In the genomic region with DNA sequence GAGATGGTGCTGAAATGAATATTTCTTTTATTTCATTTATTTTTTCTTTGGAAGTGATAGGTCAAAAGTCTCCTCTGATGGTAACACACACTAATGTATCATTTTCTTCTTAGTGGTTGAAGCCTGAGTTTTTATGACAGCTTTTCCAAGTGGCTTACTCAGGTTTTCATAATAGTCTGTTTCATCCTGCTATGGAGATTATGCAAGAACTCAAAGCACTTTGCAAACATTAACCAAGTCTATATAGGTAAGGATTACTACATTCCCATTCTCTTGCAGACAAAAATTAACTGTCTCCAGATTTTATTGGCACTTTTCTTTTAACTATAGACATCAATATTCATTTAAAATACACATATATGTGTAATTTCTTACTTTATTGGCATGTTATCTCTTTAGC, we compare ENCODE assay signal across 36 cellular contexts.
"Had no signal": no experiment of that assay in that cellular context is flagged by ENCODE, and none has a peak within 500 bp of the region (broad histone marks: within the 10 kb centered on the region; RNA-seq: fewer than 3 reads in every experiment).

No MANE protein-coding gene starts in this region.

- ATAC-seq: activated CD4-positive, CD25-positive, alpha-beta regulatory T cell treated with anti-CD3 and anti-CD28 coated beads, Interleukin-2, amount 50 U/mL, for 24 hours; activated CD8-positive, alpha-beta T cell treated with anti-CD3 and anti-CD28 coated beads for 36 hours; activated naive CD8-positive, alpha-beta T cell treated with anti-CD3 and anti-CD28 coated beads, Interleukin-2, amount 50 U/mL, for 24 hours; activated T-cell treated with anti-CD3 and anti-CD28 coated beads, Interleukin-2, amount 50 U/mL, for 4 hours; activated T-cell treated with anti-CD3 and anti-CD28 coated beads, Interleukin-2, amount 50 U/mL, for 72 hours; activated T-helper 17 cell treated with anti-CD3 and anti-CD28 coated beads, Interleukin-2, amount 50 U/mL, for 72 hours; WTC11 had no signal

- H3K4me1 ChIP-seq: ascending aorta had no signal

- H3K36me3 Mint-ChIP-seq: activated CD4-positive, alpha-beta memory T cell treated with anti-CD3 and anti-CD28 coated beads for 36 hours; activated naive CD4-positive, alpha-beta T cell treated with anti-CD3 and anti-CD28 coated beads, Interleukin-2, amount 10 ng/mL, durations not matched to agents 7 days and 5 days; activated naive CD4-positive, alpha-beta T cell treated with anti-CD3 and anti-CD28 coated beads, Interleukin-2, amount 50 U/mL, for 24 hours; activated naive CD8-positive, alpha-beta T cell; activated naive CD8-positive, alpha-beta T cell treated with anti-CD3 and anti-CD28 coated beads, Interleukin-2, amount 10 ng/mL, durations not matched to agents 7 days and 5 days; brain; WTC11 had no signal

- FAIRE-seq: TTC549 had no signal

- H3K27me3 Mint-ChIP-seq: activated CD4-positive, alpha-beta memory T cell treated with anti-CD3 and anti-CD28 coated beads for 36 hours; activated CD4-positive, alpha-beta T cell treated with anti-CD3 and anti-CD28 coated beads, Interleukin-2, amount 10 ng/mL, durations not matched to agents 24 days and 14 days; activated CD8-positive, alpha-beta T cell treated with anti-CD3 and anti-CD28 coated beads for 36 hours; activated naive CD4-positive, alpha-beta T cell treated with anti-CD3 and anti-CD28 coated beads, Interleukin-2, amount 10 ng/mL, durations not matched to agents 7 days and 5 days; activated naive CD4-positive, alpha-beta T cell treated with anti-CD3 and anti-CD28 coated beads, Interleukin-2, amount 50 U/mL, for 24 hours; activated naive CD8-positive, alpha-beta T cell; activated naive CD8-positive, alpha-beta T cell treated with anti-CD3 and anti-CD28 coated beads, Interleukin-2, amount 10 ng/mL, durations not matched to agents 7 days and 5 days; activated naive CD8-positive, alpha-beta T cell treated with anti-CD3 and anti-CD28 coated beads, Interleukin-2, amount 50 U/mL, for 24 hours; activated T-helper 17 cell treated with anti-CD3 and anti-CD28 coated beads, Interleukin-2, amount 50 U/mL, for 72 hours had no signal

- H3K9me3 Mint-ChIP-seq: activated CD4-positive, alpha-beta T cell treated with anti-CD3 and anti-CD28 coated beads, Interleukin-2, amount 10 ng/mL, durations not matched to agents 24 days and 14 days; activated naive CD4-positive, alpha-beta T cell treated with anti-CD3 and anti-CD28 coated beads, Interleukin-2, amount 10 ng/mL, durations not matched to agents 7 days and 5 days; activated naive CD4-positive, alpha-beta T cell treated with anti-CD3 and anti-CD28 coated beads, Interleukin-2, amount 50 U/mL, for 24 hours; activated naive CD8-positive, alpha-beta T cell treated with anti-CD3 and anti-CD28 coated beads, Interleukin-2, amount 50 U/mL, for 24 hours; activated T-cell treated with anti-CD3 and anti-CD28 coated beads, Interleukin-2, amount 50 U/mL, for 4 hours; activated T-helper 1 cell treated with anti-CD3 and anti-CD28 coated beads, Interleukin-12 subunit alpha, Interleukin-12 subunit beta, Interleukin-2, Interleukin-4 antibody, amounts not matched to agents 30 ng/mL and 10 ng/mL and 1 ng/mL, durations not matched to agents 14 hours and 24 hours and 36 hours; WTC11 had no signal

- H3K9me3 ChIP-seq: ascending aorta had no signal

- H3K27me3 ChIP-seq: ascending aorta had no signal

- H3K4me1 Mint-ChIP-seq: activated CD4-positive, alpha-beta T cell treated with anti-CD3 and anti-CD28 coated beads, Interleukin-2, amount 10 ng/mL, durations not matched to agents 24 days and 14 days; activated naive CD4-positive, alpha-beta T cell treated with anti-CD3 and anti-CD28 coated beads, Interleukin-2, amount 10 ng/mL, durations not matched to agents 7 days and 5 days; activated naive CD4-positive, alpha-beta T cell treated with anti-CD3 and anti-CD28 coated beads, Interleukin-2, amount 50 U/mL, for 24 hours; activated naive CD8-positive, alpha-beta T cell treated with anti-CD3 and anti-CD28 coated beads, Interleukin-2, amount 10 ng/mL, durations not matched to agents 7 days and 5 days; activated naive CD8-positive, alpha-beta T cell treated with anti-CD3 and anti-CD28 coated beads, Interleukin-2, amount 50 U/mL, for 24 hours; activated T-helper 17 cell treated with anti-CD3 and anti-CD28 coated beads, Interleukin-2, amount 50 U/mL, for 72 hours had no signal

- H3K4me3 ChIP-seq: ascending aorta had no signal

- H3K27ac Mint-ChIP-seq: activated CD4-positive, alpha-beta memory T cell treated with anti-CD3 and anti-CD28 coated beads for 36 hours; activated CD4-positive, alpha-beta T cell treated with anti-CD3 and anti-CD28 coated beads, Interleukin-2, amount 10 ng/mL, durations not matched to agents 24 days and 14 days; activated CD8-positive, alpha-beta T cell treated with anti-CD3 and anti-CD28 coated beads for 36 hours; activated naive CD4-positive, alpha-beta T cell treated with anti-CD3 and anti-CD28 coated beads, Interleukin-2, amount 10 ng/mL, durations not matched to agents 7 days and 5 days; activated naive CD4-positive, alpha-beta T cell treated with anti-CD3 and anti-CD28 coated beads, Interleukin-2, amount 50 U/mL, for 24 hours; activated naive CD8-positive, alpha-beta T cell; activated naive CD8-positive, alpha-beta T cell treated with anti-CD3 and anti-CD28 coated beads, Interleukin-2, amount 10 ng/mL, durations not matched to agents 7 days and 5 days; activated naive CD8-positive, alpha-beta T cell treated with anti-CD3 and anti-CD28 coated beads, Interleukin-2, amount 50 U/mL, for 24 hours; activated T-cell treated with anti-CD3 and anti-CD28 coated beads, Interleukin-2, amount 50 U/mL, for 72 hours; activated T-helper 1 cell treated with anti-CD3 and anti-CD28 coated beads, Interleukin-12 subunit alpha, Interleukin-12 subunit beta, Interleukin-2, Interleukin-4 antibody, amounts not matched to agents 30 ng/mL and 10 ng/mL and 1 ng/mL, durations not matched to agents 14 hours and 24 hours and 36 hours; activated T-helper 17 cell treated with anti-CD3 and anti-CD28 coated beads, Interleukin-2, amount 50 U/mL, for 72 hours; brain; T-helper 1 cell treated with Interleukin-12 subunit alpha and Interleukin-12 subunit beta and Interleukin-4 antibody, amounts not matched to agents 30 μg/mL and 1 μg/mL, for 36 hours; T-helper 2 cell treated with Interferon-gamma antibody and Interleukin-4, amounts not matched to agents 5 μg/mL and 100 μg/mL, for 36 hours; WTC11 had no signal

- DNase-seq: activated CD4-positive, alpha-beta memory T cell treated with anti-CD3 and anti-CD28 coated beads for 36 hours; activated CD4-positive, alpha-beta T cell treated with anti-CD3 and anti-CD28 coated beads for 1 hour; activated CD4-positive, alpha-beta T cell treated with anti-CD3 and anti-CD28 coated beads for 4 hours; activated CD4-positive, alpha-beta T cell treated with anti-CD3 and anti-CD28 coated beads, Interleukin-2, amount 10 ng/mL, durations not matched to agents 24 days and 14 days; activated CD4-positive, alpha-beta T cell treated with anti-CD3 and anti-CD28 coated beads, Interleukin-2, amount 50 U/mL, for 1 hour; activated CD4-positive, alpha-beta T cell treated with anti-CD3 and anti-CD28 coated beads, Interleukin-2, amount 50 U/mL, for 4 hours; activated CD4-positive, CD25-positive, alpha-beta regulatory T cell; activated CD8-positive, alpha-beta memory T cell treated with anti-CD3 and anti-CD28 coated beads, Interleukin-2, amount 50 U/mL, for 4 hours; activated CD8-positive, alpha-beta T cell treated with anti-CD3 and anti-CD28 coated beads for 36 hours; activated effector memory CD4-positive, alpha-beta T cell treated with anti-CD3 and anti-CD28 coated beads, Interleukin-2, amount 50 U/mL, for 16 hours; activated naive CD4-positive, alpha-beta T cell treated with anti-CD3 and anti-CD28 coated beads, Interleukin-2, amount 10 ng/mL, durations not matched to agents 7 days and 5 days; activated naive CD4-positive, alpha-beta T cell treated with Interleukin-2 at 50 U/mL for 16 hours; activated naive CD8-positive, alpha-beta T cell treated with anti-CD3 and anti-CD28 coated beads, Interleukin-2, amount 10 ng/mL, durations not matched to agents 7 days and 5 days; activated naive CD8-positive, alpha-beta T cell treated with anti-CD3 and anti-CD28 coated beads, Interleukin-2, amount 50 U/mL, for 24 hours; activated T-cell treated with anti-CD3 and anti-CD28 coated beads for 4 hours; activated T-cell treated with anti-CD3 and anti-CD28 coated beads, Interleukin-2, amount 50 U/mL, for 1 hour; activated T-cell treated with anti-CD3 and anti-CD28 coated beads, Interleukin-2, amount 50 U/mL, for 4 hours; activated T-cell treated with anti-CD3 and anti-CD28 coated beads, Interleukin-2, amount 50 U/mL, for 72 hours; amygdala; anterior cingulate cortex; central memory CD4-positive, alpha-beta T cell; T-helper 1 cell; T-helper 2 cell; T-helper 9 cell had no signal

- H3K36me3 ChIP-seq: ascending aorta had no signal

- H3K27ac ChIP-seq: ascending aorta, VCaP had no signal

- H3K4me3 Mint-ChIP-seq: activated CD4-positive, alpha-beta memory T cell treated with anti-CD3 and anti-CD28 coated beads for 36 hours; activated CD4-positive, alpha-beta T cell treated with anti-CD3 and anti-CD28 coated beads, Interleukin-2, amount 10 ng/mL, durations not matched to agents 24 days and 14 days; activated CD8-positive, alpha-beta T cell treated with anti-CD3 and anti-CD28 coated beads for 36 hours; activated naive CD4-positive, alpha-beta T cell treated with anti-CD3 and anti-CD28 coated beads, Interleukin-2, amount 10 ng/mL, durations not matched to agents 7 days and 5 days; activated naive CD4-positive, alpha-beta T cell treated with anti-CD3 and anti-CD28 coated beads, Interleukin-2, amount 50 U/mL, for 24 hours; activated naive CD8-positive, alpha-beta T cell; activated naive CD8-positive, alpha-beta T cell treated with anti-CD3 and anti-CD28 coated beads, Interleukin-2, amount 10 ng/mL, durations not matched to agents 7 days and 5 days; activated naive CD8-positive, alpha-beta T cell treated with anti-CD3 and anti-CD28 coated beads, Interleukin-2, amount 50 U/mL, for 24 hours; activated T-cell treated with anti-CD3 and anti-CD28 coated beads, Interleukin-2, amount 50 U/mL, for 4 hours; activated T-cell treated with anti-CD3 and anti-CD28 coated beads, Interleukin-2, amount 50 U/mL, for 72 hours; activated T-helper 1 cell treated with anti-CD3 and anti-CD28 coated beads, Interleukin-12 subunit alpha, Interleukin-12 subunit beta, Interleukin-2, Interleukin-4 antibody, amounts not matched to agents 30 ng/mL and 10 ng/mL and 1 ng/mL, durations not matched to agents 14 hours and 24 hours and 36 hours; activated T-helper 17 cell treated with anti-CD3 and anti-CD28 coated beads, Interleukin-2, amount 50 U/mL, for 72 hours; brain; T-helper 1 cell treated with Interleukin-12 subunit alpha and Interleukin-12 subunit beta and Interleukin-4 antibody, amounts not matched to agents 30 μg/mL and 1 μg/mL, for 36 hours; T-helper 2 cell treated with Interferon-gamma antibody and Interleukin-4, amounts not matched to agents 5 μg/mL and 100 μg/mL, for 36 hours; WTC11 had no signal
